8 cellular contexts compared by ENCODE assay signal in the genomic region with DNA sequence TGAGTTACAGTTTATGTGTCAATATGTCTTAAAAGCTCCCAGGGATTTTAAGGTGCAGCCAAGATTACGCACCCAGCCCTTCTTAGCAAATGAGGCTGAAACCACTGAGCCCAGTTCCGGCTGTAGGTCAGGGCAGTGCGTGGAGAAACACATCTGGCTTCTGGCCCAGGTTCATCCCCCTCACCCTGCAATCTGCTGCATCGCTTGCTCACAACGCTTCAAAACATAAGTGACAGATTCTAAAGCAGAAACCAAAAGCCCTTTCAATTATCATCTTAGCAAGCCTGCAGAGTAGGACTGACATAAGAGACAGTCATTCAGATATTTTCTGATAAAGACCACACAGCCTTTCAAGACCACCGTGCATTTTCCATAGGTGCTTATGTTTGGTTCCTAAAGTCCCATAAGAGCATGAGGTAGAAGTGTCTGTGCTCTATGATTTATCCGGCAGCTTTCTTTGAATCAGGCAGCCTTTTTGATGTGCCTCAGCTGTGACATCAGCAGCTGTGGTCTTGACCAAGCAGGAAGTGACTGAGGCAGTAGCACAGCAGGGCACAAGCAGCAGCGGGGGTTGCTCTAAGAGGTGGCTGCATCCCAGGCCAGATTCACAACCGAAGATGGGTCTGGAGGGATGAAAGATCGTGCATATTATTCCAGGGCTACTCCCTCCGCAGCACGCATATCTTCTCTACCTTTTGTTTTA.
DNase-seq lines count a peak whose midpoint lies in the region; ATAC-seq, FAIRE-seq and TF ChIP-seq lines count a peak whose summit lies in the region.

No MANE protein-coding gene starts in this region.

- TF ChIP-seq RAD21 in GM12878 (IDR thresholded peaks at IDR 0.05; ENCODE audit: insufficient read depth, low read depth, low read length), result no peak

- H2AFZ ChIP-seq in GM12878 (ENCODE audit: control insufficient read depth, low read depth, low read length) (peak overlapping the region; percentile 77), osteoblast (ENCODE audit: low read length) (peak overlapping the region; percentile 83)

- H3K27ac ChIP-seq in CD8-positive, alpha-beta T cell (ENCODE audit: low read depth, low read length), result peak overlapping the region; percentile 48
- peak overlapping the region; percentile 99 for H3K27ac ChIP-seq in GM12878 (ENCODE audit: control insufficient read depth, insufficient read depth)
- peak overlapping the region; percentile 82 for H3K27ac ChIP-seq in osteoblast (ENCODE audit: low read depth, low read length)

- H3K4me3 Mint-ChIP-seq in CD8-positive, alpha-beta T cell, result peak overlapping the region; percentile 78

- WGBS in GM12878 (ENCODE audit: insufficient coverage, insufficient replicate concordance, low lambda C conversion rate, missing lambda C conversion rate), result 1% methylated on average over 12 of the region's 12 CpGs

- intact Hi-C loops in CD8-positive, alpha-beta T cell (cut with DNase I, micrococcal nuclease), result loop anchor here (1.0 to 10.0 kb wide), 14 partner anchors 15 to 1753 kb away; a partner anchor contains a TSS
- intact Hi-C loops in GM12878 (cut with micrococcal nuclease; ENCODE audit: unreplicated experiment), result loop anchor here (1.0 kb wide), 1 partner anchor 36 kb away; no protein-coding TSS in a partner anchor

- no peaks in the 10 kb centered on the region for H3K9me3 Mint-ChIP-seq in CD8-positive, alpha-beta T cell

- H3K27ac Mint-ChIP-seq in CD8-positive, alpha-beta T cell, result peak overlapping the region; percentile 95

- H3K36me3 ChIP-seq in CD8-positive, alpha-beta T cell (ENCODE audit: insufficient read depth, low read length), result no peaks in the 10 kb centered on the region
- H3K36me3 ChIP-seq in GM12878 (ENCODE audit: control insufficient read depth in 2 of 2, insufficient read depth in 2 of 2, low read length in 1 of 2) (no peaks in the 10 kb centered on the region), osteoblast (ENCODE audit: insufficient read depth, low read length) (no peaks in the 10 kb centered on the region)

- H3K27me3 ChIP-seq in CD8-positive, alpha-beta T cell (ENCODE audit: insufficient read depth, low read length), result no peaks in the 10 kb centered on the region
- H3K27me3 ChIP-seq in GM12878 (replicated peaks in 1 of 2; ENCODE audit: control insufficient read depth in 2 of 2, insufficient read depth in 2 of 2, low read length in 1 of 2) (no peaks in the 10 kb centered on the region), osteoblast (ENCODE audit: insufficient read depth, low read length) (no peaks in the 10 kb centered on the region)

- peak overlapping the region; percentile 1 for H3K4me3 ChIP-seq in CD8-positive, alpha-beta T cell (ENCODE audit: low read depth, low read length)
- H3K4me3 ChIP-seq in GM12878 (peak overlapping the region; percentile 27; the same call in 1 of the 2 replicates), osteoblast (ENCODE audit: insufficient read depth, low read length) (peak overlapping the region; percentile 63)

- peak; percentile 70 for ATAC-seq in CD8-positive, alpha-beta T cell
- ATAC-seq in GM19328 (IDR thresholded peaks at IDR 0.05; ENCODE audit: unreplicated experiment) (peak; percentile 47), HG03378 (IDR thresholded peaks at IDR 0.05; ENCODE audit: unreplicated experiment) (peak; percentile 62), GM12878 (peak; percentile 69)

- H3K4me2 ChIP-seq in GM12878 (ENCODE audit: control insufficient read depth, insufficient read depth) (peak overlapping the region; percentile 83), osteoblast (ENCODE audit: insufficient read depth, low read length) (peak overlapping the region; percentile 75)

- H3K4me1 ChIP-seq in CD8-positive, alpha-beta T cell (ENCODE audit: insufficient read depth, low read length), result peaks cover 74% of the 10 kb centered on the region
- peaks cover 43% of the 10 kb centered on the region for H3K4me1 ChIP-seq in GM12878 (ENCODE audit: control insufficient read depth, insufficient read depth, low read length)
- H3K4me1 ChIP-seq in osteoblast (ENCODE audit: insufficient read depth, low read length), result peaks cover 13% of the 10 kb centered on the region

- CTCF ChIA-PET in CD8-positive, alpha-beta T cell (lab: Charles Lee), result interaction anchor here (0.9 to 4.4 kb wide), 5 partner anchors 10 to 31 kb away, joined by 4 to 32 read pairs (median 5); no protein-coding TSS in a partner anchor
- CTCF ChIA-PET in GM12878 (lab: Yijun Ruan, JAX), result interaction anchor here (0.6 to 4.5 kb wide), 6 partner anchors 13 to 342 kb away, joined by 3 to 43 read pairs (median 4); no protein-coding TSS in a partner anchor

- TSS peak; percentile 51 for BruUV-seq in GM12878 (replicated peaks; lab: Mats Ljungman, UMichigan)

- in situ Hi-C loops in GM12878 (cut with MboI), result no loop called here

- TF ChIP-seq EP300 in GM12878 (IDR thresholded peaks at IDR 0.05; ENCODE audit: borderline replicate concordance in 1 of 2, control insufficient read depth in 1 of 2, low read depth in 2 of 2, low read length in 2 of 2), result peak; percentile 0 to 28; a peak in 2 of 4 replicates

- no peaks in the 10 kb centered on the region for H3K27me3 Mint-ChIP-seq in CD8-positive, alpha-beta T cell (ENCODE audit: low read depth)

- H4K20me1 ChIP-seq in GM12878 (ENCODE audit: control insufficient read depth, insufficient read depth) (no peaks in the 10 kb centered on the region), osteoblast (ENCODE audit: insufficient read depth, low read length) (no peaks in the 10 kb centered on the region)

- POLR2A ChIA-PET in CD8-positive, alpha-beta T cell (lab: Charles Lee), result interaction anchor here (1.0 to 1.6 kb wide), 3 partner anchors 9 to 172 kb away, joined by 4 to 5 read pairs (median 5); no protein-coding TSS in a partner anchor
- POLR2A ChIA-PET in GM12878 (lab: Charles Lee), result no interaction called here

- H3K9ac ChIP-seq in GM12878 (ENCODE audit: control insufficient read depth, insufficient read depth, low read length), result peak overlapping the region; percentile 71

- peak; percentile 65 for TF ChIP-seq POLR2A in GM12878 (IDR thresholded peaks at IDR 0.05; ENCODE audit: low read depth, low read length)

- SMC1A ChIA-PET in GM12878 (lab: Charles Lee; ENCODE audit: uncharacterized antibody, unreplicated experiment), result interaction anchor here (0.6 to 2.1 kb wide), 9 partner anchors 9 to 683 kb away, joined by 3 to 10 read pairs (median 3); no protein-coding TSS in a partner anchor

- peak; percentile 52 for FAIRE-seq in GM12878 (lab: Jason Lieb, UNC)

- H3K9me3 ChIP-seq in CD8-positive, alpha-beta T cell (ENCODE audit: low read length), result no peaks in the 10 kb centered on the region
- H3K9me3 ChIP-seq in GM12878 (replicated peaks; ENCODE audit: control insufficient read depth, insufficient read depth, low read length) (no peaks in the 10 kb centered on the region), osteoblast (ENCODE audit: low read depth, low read length) (no peaks in the 10 kb centered on the region)

- H3K36me3 Mint-ChIP-seq in CD8-positive, alpha-beta T cell, result no peaks in the 10 kb centered on the region

- RAD21 ChIA-PET in GM12878 (lab: Charles Lee; ENCODE audit: unreplicated experiment), result interaction anchor here (0.6 to 1.7 kb wide), 5 partner anchors 14 to 432 kb away, joined by 3 to 9 read pairs (median 4); no protein-coding TSS in a partner anchor

- H3K4me1 Mint-ChIP-seq in CD8-positive, alpha-beta T cell (ENCODE audit: low read depth), result peaks cover 83% of the 10 kb centered on the region

- no peak for TF ChIP-seq CTCF in CD8-positive, alpha-beta T cell (IDR thresholded peaks at IDR 0.05)
- no peak for TF ChIP-seq CTCF in GM12878 (IDR thresholded peaks at IDR 0.05 in 2 of 3, conservative IDR thresholded peaks at IDR 0.05 in 1 of 3; ENCODE audit: control insufficient read depth in 2 of 3, extremely low read depth in 1 of 3, insufficient read depth in 1 of 3, low read depth in 3 of 3, low read length in 3 of 3)
- no peak for TF ChIP-seq CTCF in osteoblast (IDR thresholded peaks at IDR 0.05; ENCODE audit: extremely low read depth, low read depth, low read length)

- H3K79me2 ChIP-seq in GM12878 (ENCODE audit: control insufficient read depth, insufficient read depth, low read length) (peaks cover 5% of the 10 kb centered on the region), osteoblast (ENCODE audit: insufficient read depth, low read length) (no peaks in the 10 kb centered on the region)

- peak; percentile 41 to 85 (median 71) for DNase-seq in CD8-positive, alpha-beta T cell
- DNase-seq in T-helper 22 cell (ENCODE audit: low read depth) (peak; percentile 66), GM12878 (ENCODE audit: low read depth, low spot score) (peak; percentile 87), osteoblast (ENCODE audit: insufficient read length, low spot score, missing footprints) (peak; percentile 45), DMS114 treated with DMSO at 0.1 percent for 48 hours (lab: John Stamatoyannopoulos, UW; ENCODE audit: unreplicated experiment) (no peak), T1000 (lab: John Stamatoyannopoulos, UW) (no peak)

TF ChIP-seq in GM12878, 131 proteins besides CTCF, POLR2A, EP300 and RAD21 (continues in another document):
- TF ChIP-seq EGR1 (IDR thresholded peaks at IDR 0.05; ENCODE audit: borderline replicate concordance in 1 of 2, low read depth in 2 of 2, low read length in 2 of 2) (no peak), YY1 (IDR thresholded peaks at IDR 0.05; ENCODE audit: low read depth, low read length) (0 out of 2 replicates have a peak, but pooled peaks have one; percentile 10)
- TF ChIP-seq, protein P1, sequence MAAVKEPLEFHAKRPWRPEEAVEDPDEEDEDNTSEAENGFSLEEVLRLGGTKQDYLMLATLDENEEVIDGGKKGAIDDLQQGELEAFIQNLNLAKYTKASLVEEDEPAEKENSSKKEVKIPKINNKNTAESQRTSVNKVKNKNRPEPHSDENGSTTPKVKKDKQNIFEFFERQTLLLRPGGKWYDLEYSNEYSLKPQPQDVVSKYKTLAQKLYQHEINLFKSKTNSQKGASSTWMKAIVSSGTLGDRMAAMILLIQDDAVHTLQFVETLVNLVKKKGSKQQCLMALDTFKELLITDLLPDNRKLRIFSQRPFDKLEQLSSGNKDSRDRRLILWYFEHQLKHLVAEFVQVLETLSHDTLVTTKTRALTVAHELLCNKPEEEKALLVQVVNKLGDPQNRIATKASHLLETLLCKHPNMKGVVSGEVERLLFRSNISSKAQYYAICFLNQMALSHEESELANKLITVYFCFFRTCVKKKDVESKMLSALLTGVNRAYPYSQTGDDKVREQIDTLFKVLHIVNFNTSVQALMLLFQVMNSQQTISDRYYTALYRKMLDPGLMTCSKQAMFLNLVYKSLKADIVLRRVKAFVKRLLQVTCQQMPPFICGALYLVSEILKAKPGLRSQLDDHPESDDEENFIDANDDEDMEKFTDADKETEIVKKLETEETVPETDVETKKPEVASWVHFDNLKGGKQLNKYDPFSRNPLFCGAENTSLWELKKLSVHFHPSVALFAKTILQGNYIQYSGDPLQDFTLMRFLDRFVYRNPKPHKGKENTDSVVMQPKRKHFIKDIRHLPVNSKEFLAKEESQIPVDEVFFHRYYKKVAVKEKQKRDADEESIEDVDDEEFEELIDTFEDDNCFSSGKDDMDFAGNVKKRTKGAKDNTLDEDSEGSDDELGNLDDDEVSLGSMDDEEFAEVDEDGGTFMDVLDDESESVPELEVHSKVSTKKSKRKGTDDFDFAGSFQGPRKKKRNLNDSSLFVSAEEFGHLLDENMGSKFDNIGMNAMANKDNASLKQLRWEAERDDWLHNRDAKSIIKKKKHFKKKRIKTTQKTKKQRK (IDR thresholded peaks at IDR 0.05; ENCODE audit: low read depth, low read length), result no peak

Comparison
In these comparisons a context has a peak if more than half of its experiments do, and no peak if none do; other contexts are left out.
1. DNase-seq: peak in CD8-positive, alpha-beta T cell (7 of 7), T-helper 22 cell (single experiment), GM12878 (single experiment) and osteoblast (single experiment); none in DMS114 treated with DMSO at 0.1 percent for 48 hours (single experiment) and T1000 (single experiment).
2. H3K27ac ChIP-seq: peak in every context shown above with its lines; median percentile 99 in GM12878; 82 in osteoblast; 48 in CD8-positive, alpha-beta T cell.
3. H3K4me3 ChIP-seq: peak in every context shown above with its lines; median percentile 63 in osteoblast; 27 in GM12878; 1 in CD8-positive, alpha-beta T cell.
4. Peak in every context shown above with its lines, with median percentiles within 50 percentile points of each other: ATAC-seq.